In the genomic region with DNA sequence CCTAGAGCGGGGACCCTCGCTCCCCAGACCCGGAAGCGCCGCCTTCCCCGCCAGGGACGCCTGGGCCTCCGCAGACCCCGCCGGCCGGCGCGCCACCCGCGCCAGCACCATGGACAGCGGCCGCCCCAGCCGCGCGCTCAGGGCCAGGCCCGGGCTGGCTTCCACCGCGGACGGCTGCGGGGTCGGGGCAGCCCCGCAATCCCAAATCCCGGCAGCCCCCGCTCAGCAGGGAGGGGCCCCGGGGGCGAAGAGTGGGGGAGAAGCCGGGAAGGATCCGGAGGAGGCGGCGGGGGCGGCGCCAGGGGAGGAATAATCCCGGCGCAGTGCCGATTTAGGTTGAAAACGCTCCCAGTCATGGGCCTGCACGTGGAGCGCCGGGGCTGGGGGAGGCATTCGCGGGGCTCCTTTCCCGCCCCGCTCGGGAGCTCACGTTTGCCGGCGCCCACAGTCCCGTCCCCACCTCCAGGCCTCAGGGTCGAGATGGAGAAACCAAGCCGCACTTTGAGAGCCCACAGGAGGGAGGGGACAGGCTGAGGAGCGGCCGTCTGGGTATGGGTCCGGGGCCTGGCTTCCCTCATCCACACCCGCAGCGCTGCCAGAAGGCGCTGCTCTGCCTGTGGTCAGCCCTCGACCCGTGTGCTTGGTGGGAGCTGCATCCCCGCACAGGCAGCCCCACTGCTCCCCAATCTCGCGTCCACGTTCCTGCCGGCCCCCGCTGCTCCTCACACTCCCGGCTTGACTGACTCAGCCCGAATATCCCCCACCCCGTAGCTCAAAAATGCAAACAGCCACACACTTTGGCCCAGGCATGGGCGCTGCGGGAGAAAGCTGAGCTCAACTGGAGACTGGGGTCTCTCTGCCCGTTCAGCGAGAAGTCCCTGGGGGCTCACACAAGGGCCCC, we compare ENCODE assay signal across 1 cellular context.
TF ChIP-seq lines count a peak whose summit lies in the region.

No MANE protein-coding gene starts in this region.

TF ChIP-seq in HepG2, 621 proteins besides CTCF, POLR2A, EP300 and RAD21 (continued from another document and continues in another):
- TF ChIP-seq, protein P1, sequence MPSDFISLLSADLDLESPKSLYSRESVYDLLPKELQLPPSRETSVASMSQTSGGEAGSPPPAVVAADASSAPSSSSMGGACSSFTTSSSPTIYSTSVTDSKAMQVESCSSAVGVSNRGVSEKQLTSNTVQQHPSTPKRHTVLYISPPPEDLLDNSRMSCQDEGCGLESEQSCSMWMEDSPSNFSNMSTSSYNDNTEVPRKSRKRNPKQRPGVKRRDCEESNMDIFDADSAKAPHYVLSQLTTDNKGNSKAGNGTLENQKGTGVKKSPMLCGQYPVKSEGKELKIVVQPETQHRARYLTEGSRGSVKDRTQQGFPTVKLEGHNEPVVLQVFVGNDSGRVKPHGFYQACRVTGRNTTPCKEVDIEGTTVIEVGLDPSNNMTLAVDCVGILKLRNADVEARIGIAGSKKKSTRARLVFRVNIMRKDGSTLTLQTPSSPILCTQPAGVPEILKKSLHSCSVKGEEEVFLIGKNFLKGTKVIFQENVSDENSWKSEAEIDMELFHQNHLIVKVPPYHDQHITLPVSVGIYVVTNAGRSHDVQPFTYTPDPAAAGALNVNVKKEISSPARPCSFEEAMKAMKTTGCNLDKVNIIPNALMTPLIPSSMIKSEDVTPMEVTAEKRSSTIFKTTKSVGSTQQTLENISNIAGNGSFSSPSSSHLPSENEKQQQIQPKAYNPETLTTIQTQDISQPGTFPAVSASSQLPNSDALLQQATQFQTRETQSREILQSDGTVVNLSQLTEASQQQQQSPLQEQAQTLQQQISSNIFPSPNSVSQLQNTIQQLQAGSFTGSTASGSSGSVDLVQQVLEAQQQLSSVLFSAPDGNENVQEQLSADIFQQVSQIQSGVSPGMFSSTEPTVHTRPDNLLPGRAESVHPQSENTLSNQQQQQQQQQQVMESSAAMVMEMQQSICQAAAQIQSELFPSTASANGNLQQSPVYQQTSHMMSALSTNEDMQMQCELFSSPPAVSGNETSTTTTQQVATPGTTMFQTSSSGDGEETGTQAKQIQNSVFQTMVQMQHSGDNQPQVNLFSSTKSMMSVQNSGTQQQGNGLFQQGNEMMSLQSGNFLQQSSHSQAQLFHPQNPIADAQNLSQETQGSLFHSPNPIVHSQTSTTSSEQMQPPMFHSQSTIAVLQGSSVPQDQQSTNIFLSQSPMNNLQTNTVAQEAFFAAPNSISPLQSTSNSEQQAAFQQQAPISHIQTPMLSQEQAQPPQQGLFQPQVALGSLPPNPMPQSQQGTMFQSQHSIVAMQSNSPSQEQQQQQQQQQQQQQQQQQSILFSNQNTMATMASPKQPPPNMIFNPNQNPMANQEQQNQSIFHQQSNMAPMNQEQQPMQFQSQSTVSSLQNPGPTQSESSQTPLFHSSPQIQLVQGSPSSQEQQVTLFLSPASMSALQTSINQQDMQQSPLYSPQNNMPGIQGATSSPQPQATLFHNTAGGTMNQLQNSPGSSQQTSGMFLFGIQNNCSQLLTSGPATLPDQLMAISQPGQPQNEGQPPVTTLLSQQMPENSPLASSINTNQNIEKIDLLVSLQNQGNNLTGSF (CRISPR knock-in tag; IDR thresholded peaks at IDR 0.05): peak; percentile 93
- TF ChIP-seq FOSL2 (CRISPR knock-in tag; IDR thresholded peaks at IDR 0.05) (no peak), RCOR2 (CRISPR knock-in tag; IDR thresholded peaks at IDR 0.05) (no peak), CBFB (CRISPR knock-in tag; IDR thresholded peaks at IDR 0.05) (no peak), PTBP1 (IDR thresholded peaks at IDR 0.05; ENCODE audit: low read depth, low read length, poor library complexity, severe bottlenecking) (no peak), GTF2F1 (IDR thresholded peaks at IDR 0.05; ENCODE audit: low read length) (no peak), ZMAT3 (CRISPR knock-in tag; conservative IDR thresholded peaks at IDR 0.05) (peak; percentile 75; the same call in 1 of the 2 replicates), CBX2 (IDR thresholded peaks at IDR 0.05; ENCODE audit: low read depth, low read length) (no peak), CBX2 (CRISPR knock-in tag; IDR thresholded peaks at IDR 0.05; ENCODE audit: low read depth) (no peak), ZNF496 (CRISPR knock-in tag; IDR thresholded peaks at IDR 0.05; ENCODE audit: insufficient replicate concordance) (no peak), FOXA1 (IDR thresholded peaks at IDR 0.05) (no peak), FOXA1 (CRISPR knock-in tag; IDR thresholded peaks at IDR 0.05) (no peak), ZNF317 (CRISPR knock-in tag; IDR thresholded peaks at IDR 0.05) (no peak), GPN1 (CRISPR knock-in tag; IDR thresholded peaks at IDR 0.05; ENCODE audit: borderline replicate concordance) (no peak), STAG1 (CRISPR knock-in tag; IDR thresholded peaks at IDR 0.05) (no peak), MAFG (CRISPR knock-in tag; IDR thresholded peaks at IDR 0.05) (no peak), ZSCAN25 (CRISPR knock-in tag; IDR thresholded peaks at IDR 0.05) (peak; percentile 72; the same call in 1 of the 2 replicates), PCBP1 (IDR thresholded peaks at IDR 0.05; ENCODE audit: borderline replicate concordance, low read depth, low read length) (no peak), RFX1 (IDR thresholded peaks at IDR 0.05) (no peak), ZNF792 (CRISPR knock-in tag; IDR thresholded peaks at IDR 0.05) (0 out of 2 replicates have a peak, but pooled peaks have one; percentile 59), NAIF1 (CRISPR knock-in tag; IDR thresholded peaks at IDR 0.05; ENCODE audit: borderline replicate concordance) (no peak), ZFX (CRISPR knock-in tag; IDR thresholded peaks at IDR 0.05; ENCODE audit: low read depth) (0 out of 2 replicates have a peak, but pooled peaks have one; percentile 26), ZNF224 (CRISPR knock-in tag; IDR thresholded peaks at IDR 0.05) (no peak), ATM (IDR thresholded peaks at IDR 0.05; ENCODE audit: borderline replicate concordance) (no peak), MEIS1 (CRISPR knock-in tag; IDR thresholded peaks at IDR 0.05; ENCODE audit: borderline replicate concordance) (no peak), EHMT2 (IDR thresholded peaks at IDR 0.05; ENCODE audit: borderline replicate concordance, low read depth, low read length) (peak; percentile 77), FOXJ3 (CRISPR knock-in tag; IDR thresholded peaks at IDR 0.05; ENCODE audit: borderline replicate concordance) (no peak), ZNF724P (CRISPR knock-in tag; IDR thresholded peaks at IDR 0.05; ENCODE audit: borderline replicate concordance) (peak; percentile 91), ARHGAP35 (CRISPR knock-in tag; IDR thresholded peaks at IDR 0.05; ENCODE audit: borderline replicate concordance) (no peak), ZNF790 (CRISPR knock-in tag; IDR thresholded peaks at IDR 0.05; ENCODE audit: borderline replicate concordance) (peak; percentile 58; the same call in 1 of the 2 replicates), HOXA9 (CRISPR knock-in tag; IDR thresholded peaks at IDR 0.05; ENCODE audit: borderline replicate concordance) (peak; percentile 54; the same call in 1 of the 2 replicates), ZNF264 (CRISPR knock-in tag; IDR thresholded peaks at IDR 0.05) (no peak), SP2 (CRISPR knock-in tag; IDR thresholded peaks at IDR 0.05) (no peak), CCDC6 (CRISPR knock-in tag; IDR thresholded peaks at IDR 0.05) (peak; percentile 69; the same call in 1 of the 2 replicates), ZBTB7A (CRISPR knock-in tag; IDR thresholded peaks at IDR 0.05) (no peak), IRX3 (CRISPR knock-in tag; IDR thresholded peaks at IDR 0.05; ENCODE audit: borderline replicate concordance, low read depth) (peak; percentile 94)
- TF ChIP-seq, protein P2, sequence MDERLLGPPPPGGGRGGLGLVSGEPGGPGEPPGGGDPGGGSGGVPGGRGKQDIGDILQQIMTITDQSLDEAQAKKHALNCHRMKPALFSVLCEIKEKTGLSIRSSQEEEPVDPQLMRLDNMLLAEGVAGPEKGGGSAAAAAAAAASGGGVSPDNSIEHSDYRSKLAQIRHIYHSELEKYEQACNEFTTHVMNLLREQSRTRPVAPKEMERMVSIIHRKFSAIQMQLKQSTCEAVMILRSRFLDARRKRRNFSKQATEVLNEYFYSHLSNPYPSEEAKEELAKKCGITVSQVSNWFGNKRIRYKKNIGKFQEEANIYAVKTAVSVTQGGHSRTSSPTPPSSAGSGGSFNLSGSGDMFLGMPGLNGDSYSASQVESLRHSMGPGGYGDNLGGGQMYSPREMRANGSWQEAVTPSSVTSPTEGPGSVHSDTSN (CRISPR knock-in tag; IDR thresholded peaks at IDR 0.05): no peak
- TF ChIP-seq, protein P3, sequence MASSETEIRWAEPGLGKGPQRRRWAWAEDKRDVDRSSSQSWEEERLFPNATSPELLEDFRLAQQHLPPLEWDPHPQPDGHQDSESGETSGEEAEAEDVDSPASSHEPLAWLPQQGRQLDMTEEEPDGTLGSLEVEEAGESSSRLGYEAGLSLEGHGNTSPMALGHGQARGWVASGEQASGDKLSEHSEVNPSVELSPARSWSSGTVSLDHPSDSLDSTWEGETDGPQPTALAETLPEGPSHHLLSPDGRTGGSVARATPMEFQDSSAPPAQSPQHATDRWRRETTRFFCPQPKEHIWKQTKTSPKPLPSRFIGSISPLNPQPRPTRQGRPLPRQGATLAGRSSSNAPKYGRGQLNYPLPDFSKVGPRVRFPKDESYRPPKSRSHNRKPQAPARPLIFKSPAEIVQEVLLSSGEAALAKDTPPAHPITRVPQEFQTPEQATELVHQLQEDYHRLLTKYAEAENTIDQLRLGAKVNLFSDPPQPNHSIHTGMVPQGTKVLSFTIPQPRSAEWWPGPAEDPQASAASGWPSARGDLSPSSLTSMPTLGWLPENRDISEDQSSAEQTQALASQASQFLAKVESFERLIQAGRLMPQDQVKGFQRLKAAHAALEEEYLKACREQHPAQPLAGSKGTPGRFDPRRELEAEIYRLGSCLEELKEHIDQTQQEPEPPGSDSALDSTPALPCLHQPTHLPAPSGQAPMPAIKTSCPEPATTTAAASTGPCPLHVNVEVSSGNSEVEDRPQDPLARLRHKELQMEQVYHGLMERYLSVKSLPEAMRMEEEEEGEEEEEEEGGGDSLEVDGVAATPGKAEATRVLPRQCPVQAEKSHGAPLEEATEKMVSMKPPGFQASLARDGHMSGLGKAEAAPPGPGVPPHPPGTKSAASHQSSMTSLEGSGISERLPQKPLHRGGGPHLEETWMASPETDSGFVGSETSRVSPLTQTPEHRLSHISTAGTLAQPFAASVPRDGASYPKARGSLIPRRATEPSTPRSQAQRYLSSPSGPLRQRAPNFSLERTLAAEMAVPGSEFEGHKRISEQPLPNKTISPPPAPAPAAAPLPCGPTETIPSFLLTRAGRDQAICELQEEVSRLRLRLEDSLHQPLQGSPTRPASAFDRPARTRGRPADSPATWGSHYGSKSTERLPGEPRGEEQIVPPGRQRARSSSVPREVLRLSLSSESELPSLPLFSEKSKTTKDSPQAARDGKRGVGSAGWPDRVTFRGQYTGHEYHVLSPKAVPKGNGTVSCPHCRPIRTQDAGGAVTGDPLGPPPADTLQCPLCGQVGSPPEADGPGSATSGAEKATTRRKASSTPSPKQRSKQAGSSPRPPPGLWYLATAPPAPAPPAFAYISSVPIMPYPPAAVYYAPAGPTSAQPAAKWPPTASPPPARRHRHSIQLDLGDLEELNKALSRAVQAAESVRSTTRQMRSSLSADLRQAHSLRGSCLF (CRISPR knock-in tag; IDR thresholded peaks at IDR 0.05; ENCODE audit: borderline replicate concordance): no peak
- TF ChIP-seq, protein P4, sequence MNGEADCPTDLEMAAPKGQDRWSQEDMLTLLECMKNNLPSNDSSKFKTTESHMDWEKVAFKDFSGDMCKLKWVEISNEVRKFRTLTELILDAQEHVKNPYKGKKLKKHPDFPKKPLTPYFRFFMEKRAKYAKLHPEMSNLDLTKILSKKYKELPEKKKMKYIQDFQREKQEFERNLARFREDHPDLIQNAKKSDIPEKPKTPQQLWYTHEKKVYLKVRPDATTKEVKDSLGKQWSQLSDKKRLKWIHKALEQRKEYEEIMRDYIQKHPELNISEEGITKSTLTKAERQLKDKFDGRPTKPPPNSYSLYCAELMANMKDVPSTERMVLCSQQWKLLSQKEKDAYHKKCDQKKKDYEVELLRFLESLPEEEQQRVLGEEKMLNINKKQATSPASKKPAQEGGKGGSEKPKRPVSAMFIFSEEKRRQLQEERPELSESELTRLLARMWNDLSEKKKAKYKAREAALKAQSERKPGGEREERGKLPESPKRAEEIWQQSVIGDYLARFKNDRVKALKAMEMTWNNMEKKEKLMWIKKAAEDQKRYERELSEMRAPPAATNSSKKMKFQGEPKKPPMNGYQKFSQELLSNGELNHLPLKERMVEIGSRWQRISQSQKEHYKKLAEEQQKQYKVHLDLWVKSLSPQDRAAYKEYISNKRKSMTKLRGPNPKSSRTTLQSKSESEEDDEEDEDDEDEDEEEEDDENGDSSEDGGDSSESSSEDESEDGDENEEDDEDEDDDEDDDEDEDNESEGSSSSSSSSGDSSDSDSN (CRISPR knock-in tag; IDR thresholded peaks at IDR 0.05): no peak
- TF ChIP-seq, protein P5, sequence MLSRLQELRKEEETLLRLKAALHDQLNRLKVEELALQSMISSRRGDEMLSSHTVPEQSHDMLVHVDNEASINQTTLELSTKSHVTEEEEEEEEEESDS (CRISPR knock-in tag; IDR thresholded peaks at IDR 0.05; ENCODE audit: borderline replicate concordance): peak; percentile 41; the same call in 1 of the 2 replicates
